ENCODE assay signal across 16 cellular contexts in genomic region chr7:130735273-130735716, GRCh38. TPM values are rescaled to one million over a fixed set of nuclear protein-coding genes. Genes with fewer than 3 reads are reported as not detected.
DNase-seq lines count a peak whose midpoint lies in the region; ATAC-seq and TF ChIP-seq lines count a peak whose summit lies in the region.
"Had no signal": no experiment of that assay in that cellular context is flagged by ENCODE, and none has a peak within 500 bp of the region (broad histone marks: within the 10 kb centered on the region; RNA-seq: fewer than 3 reads in every experiment).

No MANE protein-coding gene starts in this region.

- H3T11ph ChIP-seq in H9 (ENCODE audit: low read length), result no peak overlapping the region

- no peak overlapping the region for H3K27ac Mint-ChIP-seq in activated T-cell treated with anti-CD3 and anti-CD28 coated beads, Interleukin-2, amount 50 U/mL, for 72 hours
- no peak overlapping the region for H3K27ac Mint-ChIP-seq in effector memory CD8-positive, alpha-beta T cell
- H3K27ac Mint-ChIP-seq in H9, result no peak overlapping the region

- ATAC-seq in activated T-cell treated with anti-CD3 and anti-CD28 coated beads, Interleukin-2, amount 50 U/mL, for 72 hours (replicated peaks in 1 of 2), result no peak
- no peak for ATAC-seq in effector memory CD8-positive, alpha-beta T cell (replicated peaks)
- ATAC-seq in GM21526 (IDR thresholded peaks at IDR 0.05; ENCODE audit: low FRiP score, unreplicated experiment), result no peak
- ATAC-seq: right cardiac atrium had no signal

- no peak overlapping the region for H2BK20ac ChIP-seq in H9 (ENCODE audit: low read depth, low read length, poor library complexity, severe bottlenecking)

- H3K79me2 ChIP-seq in OCI-LY1 (ENCODE audit: insufficient read depth, low read length) (no peaks in the 10 kb centered on the region), smooth muscle cell (ENCODE audit: low read depth) (no peaks in the 10 kb centered on the region), H9 (ENCODE audit: insufficient read depth, low read length) (no peaks in the 10 kb centered on the region)

- no peak overlapping the region for H2AK5ac ChIP-seq in H9 (ENCODE audit: insufficient read length, low read length)

- no peaks in the 10 kb centered on the region for H3F3A ChIP-seq in OCI-LY1 (ENCODE audit: insufficient read depth, low read length)
- no peaks in the 10 kb centered on the region for H3F3A ChIP-seq in smooth muscle cell (ENCODE audit: low read depth)

- no peak overlapping the region for H4K8ac ChIP-seq in H9 (replicated peaks; ENCODE audit: insufficient read length, low read depth, low read length)

- intact Hi-C loops in esophagus muscularis mucosa (cut with DNase I), result no loop called here

- H3K27me3 ChIP-seq in OCI-LY1 (ENCODE audit: insufficient read depth, low read length) (peaks cover 14% of the 10 kb centered on the region), smooth muscle cell (ENCODE audit: low read depth) (peaks cover 90% of the 10 kb centered on the region), esophagus muscularis mucosa (peaks cover 0 to 93% (median 53%) of the 10 kb centered on the region in 4 donors), H9 (ENCODE audit: insufficient read depth, low read length) (peaks cover 26% of the 10 kb centered on the region; the same call in 1 of the 2 replicates)

- H2BK5ac ChIP-seq in H9 (ENCODE audit: insufficient read length, low read length), result no peak overlapping the region

- 0 out of 2 replicates have a peak overlapping the region, but pooled peaks have one; percentile 0 for H2AFZ ChIP-seq in OCI-LY1 (ENCODE audit: low read length)
- no peak overlapping the region for H2AFZ ChIP-seq in smooth muscle cell (ENCODE audit: low read depth)
- no peak overlapping the region for H2AFZ ChIP-seq in H9 (ENCODE audit: low read length)

- no peak overlapping the region for H3K18ac ChIP-seq in H9 (ENCODE audit: insufficient read length, low read depth, low read length)

- H4K91ac ChIP-seq in H9 (ENCODE audit: insufficient read length, low read depth, low read length), result no peak overlapping the region

- no peak overlapping the region for H2BK120ac ChIP-seq in H9 (ENCODE audit: low read depth, low read length, poor library complexity, severe bottlenecking)

- no peak overlapping the region for H3K27ac ChIP-seq in OCI-LY1 (ENCODE audit: low read depth, low read length, poor library complexity, severe bottlenecking)
- H3K27ac ChIP-seq in smooth muscle cell (ENCODE audit: low read depth), result no peak overlapping the region
- H3K27ac ChIP-seq in esophagus muscularis mucosa (replicated peaks in 1 of 4), result no peak overlapping the region
- H3K27ac ChIP-seq in H9 (ENCODE audit: insufficient read length, low read depth, low read length), result no peak overlapping the region

- H3K4me3 Mint-ChIP-seq in activated T-cell treated with anti-CD3 and anti-CD28 coated beads, Interleukin-2, amount 50 U/mL, for 72 hours, result peak overlapping the region; percentile 87 to 97
- peak overlapping the region; percentile 79 to 84 for H3K4me3 Mint-ChIP-seq in effector memory CD8-positive, alpha-beta T cell
- no peak overlapping the region for H3K4me3 Mint-ChIP-seq in H9

- H2BK15ac ChIP-seq in H9 (ENCODE audit: low read depth, low read length), result no peak overlapping the region

- H4K20me1 ChIP-seq in OCI-LY1 (ENCODE audit: insufficient read depth, low read length) (no peaks in the 10 kb centered on the region), smooth muscle cell (ENCODE audit: low read depth) (no peaks in the 10 kb centered on the region), H9 (ENCODE audit: control insufficient read depth, insufficient read depth, insufficient read length) (no peaks in the 10 kb centered on the region)

- H3K14ac ChIP-seq in H9 (ENCODE audit: insufficient read depth, low read length), result no peak overlapping the region

- no peak for DNase-seq in activated T-cell treated with anti-CD3 and anti-CD28 coated beads, Interleukin-2, amount 50 U/mL, for 72 hours
- no peak for DNase-seq in activated T-cell treated with anti-CD3 and anti-CD28 coated beads, Interleukin-2, amount 50 U/mL, for 48 hours
- DNase-seq in effector memory CD8-positive, alpha-beta T cell, result no peak
- DNase-seq in smooth muscle cell (lab: John Stamatoyannopoulos, UW; ENCODE audit: unreplicated experiment), result no peak
- DNase-seq in esophagus muscularis mucosa (ENCODE audit: extremely low spot score), result no peak
- no peak for DNase-seq in H9
- DNase-seq: islet precursor cell; NCI-H1930; NK-92 treated with Interleukin-12 subunit alpha and Interleukin-12 subunit beta, amount 100 ng/mL, for 24 hours; right cardiac atrium; substantia nigra had no signal

- no peaks in the 10 kb centered on the region for H3K9me3 Mint-ChIP-seq in activated T-cell treated with anti-CD3 and anti-CD28 coated beads, Interleukin-2, amount 50 U/mL, for 72 hours
- H3K9me3 Mint-ChIP-seq in effector memory CD8-positive, alpha-beta T cell, result no peaks in the 10 kb centered on the region
- peaks cover 3 to 6% of the 10 kb centered on the region in 2 experiments; a peak in 3 of 5 replicates for H3K9me3 Mint-ChIP-seq in H9

- no peak overlapping the region for H4K5ac ChIP-seq in H9 (ENCODE audit: insufficient read length, low read depth, low read length)

- H3K27me3 Mint-ChIP-seq in activated T-cell treated with anti-CD3 and anti-CD28 coated beads, Interleukin-2, amount 50 U/mL, for 72 hours (ENCODE audit: low read depth), result peaks cover 64% of the 10 kb centered on the region
- H3K27me3 Mint-ChIP-seq in effector memory CD8-positive, alpha-beta T cell, result peaks cover 60 to 64% of the 10 kb centered on the region in 2 donors
- peaks cover 77% of the 10 kb centered on the region for H3K27me3 Mint-ChIP-seq in H9 (ENCODE audit: low read depth)

- H3K23me2 ChIP-seq in H9 (ENCODE audit: insufficient read length, low read depth, low read length, poor library complexity, severe bottlenecking), result peaks cover 7% of the 10 kb centered on the region

- peaks cover 7 to 14% of the 10 kb centered on the region in 2 donors for H3K36me3 Mint-ChIP-seq in activated T-cell treated with anti-CD3 and anti-CD28 coated beads, Interleukin-2, amount 50 U/mL, for 72 hours (ENCODE audit: insufficient read depth in 2 of 2)
- H3K36me3 Mint-ChIP-seq in effector memory CD8-positive, alpha-beta T cell (ENCODE audit: insufficient read depth), result peaks cover 14% of the 10 kb centered on the region
- H3K36me3 Mint-ChIP-seq in H9 (ENCODE audit: insufficient read depth in 1 of 3, low read depth in 3 of 3), result peaks cover 0 to 4% (median 0%) of the 10 kb centered on the region in 3 experiments; a peak in 2 of 7 replicates

- H3K36me3 ChIP-seq in OCI-LY1 (ENCODE audit: insufficient read depth, low read length), result no peaks in the 10 kb centered on the region
- no peaks in the 10 kb centered on the region for H3K36me3 ChIP-seq in smooth muscle cell (ENCODE audit: low read depth)
- H3K36me3 ChIP-seq in esophagus muscularis mucosa, result peaks cover 0 to 8% (median 3%) of the 10 kb centered on the region in 4 donors
- H3K36me3 ChIP-seq: HAP-1 had no signal

- H3K9ac ChIP-seq in OCI-LY1 (ENCODE audit: low read length), result no peak overlapping the region
- no peak overlapping the region for H3K9ac ChIP-seq in smooth muscle cell (ENCODE audit: low read depth)
- H3K9ac ChIP-seq in H9 (ENCODE audit: extremely low read depth, insufficient read length, low read length), result no peak overlapping the region

- H3K4ac ChIP-seq in H9 (ENCODE audit: low read depth, low read length), result no peak overlapping the region

- peaks cover 12% of the 10 kb centered on the region for H3K4me1 Mint-ChIP-seq in activated T-cell treated with anti-CD3 and anti-CD28 coated beads, Interleukin-2, amount 50 U/mL, for 72 hours (ENCODE audit: low read depth)
- H3K4me1 Mint-ChIP-seq in effector memory CD8-positive, alpha-beta T cell (ENCODE audit: low read depth in 2 of 2), result peaks cover 0 to 8% of the 10 kb centered on the region in 2 donors
- peaks cover 6 to 11% of the 10 kb centered on the region in 2 experiments for H3K4me1 Mint-ChIP-seq in H9

- 61% methylated on average over 3 of the region's 3 CpGs for WGBS in smooth muscle cell (ENCODE audit: low lambda C conversion rate)
- 52% methylated on average over 3 of the region's 3 CpGs for WGBS in esophagus muscularis mucosa
- WGBS in H9 (ENCODE audit: extremely low coverage, insufficient read length, low lambda C conversion rate), result no CpG with 5 or more reads among the region's 3 CpGs

- H3K4me1 ChIP-seq in OCI-LY1 (ENCODE audit: insufficient read depth, low read length, severe bottlenecking) (peaks cover 14% of the 10 kb centered on the region), smooth muscle cell (ENCODE audit: low read depth) (peaks cover 7% of the 10 kb centered on the region), esophagus muscularis mucosa (no peaks in the 10 kb centered on the region), H9 (ENCODE audit: insufficient read depth, low read length) (no peaks in the 10 kb centered on the region)

- H3K9me2 ChIP-seq in OCI-LY1 (ENCODE audit: low read depth, low read length), result no peaks in the 10 kb centered on the region

- peak overlapping the region; percentile 72; the same call in 1 of the 2 replicates for H3K4me2 ChIP-seq in OCI-LY1 (ENCODE audit: low read length)
- no peak overlapping the region for H3K4me2 ChIP-seq in smooth muscle cell
- H3K4me2 ChIP-seq in H9 (ENCODE audit: insufficient read depth, insufficient read length, low read length), result no peak overlapping the region

- TF ChIP-seq CTCF in OCI-LY1 (IDR thresholded peaks at IDR 0.05; ENCODE audit: low read length) (no peak), smooth muscle cell (IDR thresholded peaks at IDR 0.05; ENCODE audit: borderline replicate concordance, insufficient read depth, poor library complexity, severe bottlenecking) (no peak), esophagus muscularis mucosa (IDR thresholded peaks at IDR 0.05) (no peak), H9 (conservative IDR thresholded peaks at IDR 0.05) (no peak)

- no peak overlapping the region for H3K56ac ChIP-seq in H9 (ENCODE audit: insufficient read length, low read depth, low read length)

- no peak overlapping the region for H3K23ac ChIP-seq in H9 (ENCODE audit: insufficient read length, low read depth, low read length)

- H3K9me3 ChIP-seq in OCI-LY1 (ENCODE audit: low read length) (no peaks in the 10 kb centered on the region), smooth muscle cell (replicated peaks; ENCODE audit: low read depth) (peaks cover 6% of the 10 kb centered on the region), esophagus muscularis mucosa (peaks cover 15 to 53% (median 42%) of the 10 kb centered on the region in 4 donors), H9 (ENCODE audit: control insufficient read depth, low read depth, low read length) (no peaks in the 10 kb centered on the region)
- H3K9me3 ChIP-seq: HAP-1 had no signal

- no peaks in the 10 kb centered on the region for H3K79me1 ChIP-seq in H9 (ENCODE audit: insufficient read depth, low read depth, low read length, poor library complexity, severe bottlenecking)

- TF ChIP-seq POLR2A in esophagus muscularis mucosa (IDR thresholded peaks at IDR 0.05; ENCODE audit: low read depth), result no peak

- H2BK12ac ChIP-seq in H9 (ENCODE audit: insufficient read length, low read depth, low read length), result no peak overlapping the region

- no peak for TF ChIP-seq EP300 in esophagus muscularis mucosa (IDR thresholded peaks at IDR 0.05)

- peak overlapping the region; percentile 66 for H3K4me3 ChIP-seq in OCI-LY1 (ENCODE audit: low read depth, low read length, poor library complexity, severe bottlenecking)
- peak overlapping the region; percentile 77 for H3K4me3 ChIP-seq in smooth muscle cell
- H3K4me3 ChIP-seq in esophagus muscularis mucosa, result no peak overlapping the region

RNA-seq across cellular contexts. Expression of gene KLF14, which starts 1.3 kb away (rescaled TPM):
- under 1 TPM in 1 of 2 donors, not detected in 1; 0.09 TPM for total RNA-seq in activated T-cell treated with anti-CD3 and anti-CD28 coated beads, Interleukin-2, amount 50 U/mL, for 72 hours
- not detected in 2 replicates for total RNA-seq in smooth muscle cell
- not detected in 2 replicates for polyA plus RNA-seq in smooth muscle cell
- total RNA-seq in esophagus muscularis mucosa, result under 1 TPM in 1 of 4 donors, not detected in 3; 0.26 TPM
- total RNA-seq in H9 (2021), result not detected in 2 replicates
- total RNA-seq: G401 had no signal

RNA-seq across cellular contexts. Expression of gene TSGA13, which starts 49.0 kb away (rescaled TPM):
- total RNA-seq in activated T-cell treated with anti-CD3 and anti-CD28 coated beads, Interleukin-2, amount 50 U/mL, for 72 hours, result not detected
- total RNA-seq in smooth muscle cell, result not detected in 2 replicates
- not detected in 2 replicates for polyA plus RNA-seq in smooth muscle cell
- total RNA-seq in esophagus muscularis mucosa, result not detected
- total RNA-seq in H9 (2021), result not detected in 2 replicates
- total RNA-seq: astrocyte, G401, right cardiac atrium had no signal
- polyA plus RNA-seq: right cardiac atrium had no signal

Comparison
In these comparisons a context has a peak if more than half of its experiments do, and no peak if none do; other contexts are left out.
1. H3K4me3 Mint-ChIP-seq: peak in activated T-cell treated with anti-CD3 and anti-CD28 coated beads, Interleukin-2, amount 50 U/mL, for 72 hours (2 of 2) and effector memory CD8-positive, alpha-beta T cell (2 of 2); none in H9 (0 of 2).
2. H3K4me3 ChIP-seq: peak in OCI-LY1 (single experiment) and smooth muscle cell (single experiment); none in esophagus muscularis mucosa (0 of 4).